In the genomic region with DNA sequence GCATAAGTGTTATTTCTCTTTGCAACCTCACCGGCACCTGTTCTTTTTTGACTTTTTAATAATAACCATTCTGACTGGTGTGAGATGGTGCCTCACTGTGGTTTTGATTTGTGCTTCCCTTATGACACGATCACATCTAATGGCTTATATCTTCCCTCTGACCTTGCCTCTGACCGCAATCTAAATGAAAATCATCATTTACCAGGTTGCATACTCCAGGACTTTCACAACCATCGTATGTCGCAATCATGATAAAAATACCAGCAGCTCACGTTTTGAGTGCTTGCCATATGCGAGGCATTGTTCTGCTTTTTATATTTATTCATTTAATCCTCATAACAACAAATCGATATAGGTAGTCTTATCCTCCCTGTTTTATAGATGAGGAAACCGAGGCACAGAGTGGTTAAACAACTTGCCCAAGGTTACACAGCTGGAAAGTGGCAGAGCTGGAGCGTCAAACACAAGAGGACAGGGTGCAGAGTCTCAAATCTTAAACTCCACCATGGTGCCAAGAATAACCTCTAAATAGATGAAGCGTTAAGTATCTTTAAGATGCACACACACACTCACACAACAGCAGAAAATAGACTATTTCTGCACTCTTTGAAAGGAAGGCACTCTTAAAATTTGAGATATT, we compare ENCODE assay signal across 29 cellular contexts.
A peak's percentile ranks its signal among the peaks of the same experiment; 100 is the strongest.
DNase-seq lines count a peak whose midpoint lies in the region; ATAC-seq and TF ChIP-seq lines count a peak whose summit lies in the region.
"Had no signal": no experiment of that assay in that cellular context is flagged by ENCODE, and none has a peak within 500 bp of the region (broad histone marks: within the 10 kb centered on the region; RNA-seq: fewer than 3 reads in every experiment).

No MANE protein-coding gene starts in this region.

- TF ChIP-seq CTCF in CD14-positive monocyte (IDR thresholded peaks at IDR 0.05) (no peak), upper lobe of right lung (IDR thresholded peaks at IDR 0.05) (no peak)
- no peak for TF ChIP-seq CTCF in activated CD8-positive, alpha-beta T cell treated with anti-CD3 and anti-CD28 coated beads for 36 hours (IDR thresholded peaks at IDR 0.05)

- H3K27ac Mint-ChIP-seq in CD14-positive monocyte: peak overlapping the region in 3 of 7 donors; percentile 19 to 44 (median 27)
- H3K27ac Mint-ChIP-seq in activated CD8-positive, alpha-beta T cell treated with anti-CD3 and anti-CD28 coated beads for 36 hours: no peak overlapping the region
- H3K27ac Mint-ChIP-seq: activated B cell treated with CpG ODN at 0.5 μM for 24 hours; activated CD4-positive, alpha-beta memory T cell treated with anti-CD3 and anti-CD28 coated beads, Interleukin-2, amount 10 ng/mL, durations not matched to agents 7 days and 5 days; activated naive CD4-positive, alpha-beta T cell treated with anti-CD3 and anti-CD28 coated beads, Interleukin-2, amount 10 ng/mL, durations not matched to agents 7 days and 5 days; CD4-positive, alpha-beta T cell had no signal

- no peaks in the 10 kb centered on the region for H3K36me3 Mint-ChIP-seq in CD14-positive monocyte
- peaks cover 58% of the 10 kb centered on the region for H3K36me3 Mint-ChIP-seq in activated CD8-positive, alpha-beta T cell treated with anti-CD3 and anti-CD28 coated beads for 36 hours (ENCODE audit: low read depth)

- H3K27me3 Mint-ChIP-seq in CD14-positive monocyte (ENCODE audit: low read depth in 3 of 3): peaks cover 0 to 2% (median 1%) of the 10 kb centered on the region in 3 donors
- no peaks in the 10 kb centered on the region for H3K27me3 Mint-ChIP-seq in activated CD8-positive, alpha-beta T cell treated with anti-CD3 and anti-CD28 coated beads for 36 hours
- H3K27me3 Mint-ChIP-seq: activated B cell treated with CpG ODN at 0.5 μM for 24 hours; activated CD4-positive, alpha-beta memory T cell treated with anti-CD3 and anti-CD28 coated beads, Interleukin-2, amount 10 ng/mL, durations not matched to agents 7 days and 5 days; activated naive CD4-positive, alpha-beta T cell treated with anti-CD3 and anti-CD28 coated beads, Interleukin-2, amount 10 ng/mL, durations not matched to agents 7 days and 5 days; CD4-positive, alpha-beta T cell had no signal

- ATAC-seq in left lobe of liver: peak; percentile 63
- ATAC-seq in activated CD8-positive, alpha-beta T cell treated with anti-CD3 and anti-CD28 coated beads for 36 hours: no peak
- ATAC-seq in HG03565 (IDR thresholded peaks at IDR 0.05; ENCODE audit: unreplicated experiment): no peak
- ATAC-seq in upper lobe of right lung: no peak
- ATAC-seq: activated T-cell treated with anti-CD3 and anti-CD28 coated beads, Interleukin-2, amount 50 U/mL, for 4 hours; GM12878; left colon had no signal

- H3K27ac ChIP-seq in upper lobe of right lung: no peak overlapping the region
- H3K27ac ChIP-seq: colonic mucosa, prostate gland, spleen, vagina had no signal

- POLR2A ChIA-PET in activated CD8-positive, alpha-beta T cell treated with anti-CD3 and anti-CD28 coated beads for 36 hours (lab: Charles Lee): no interaction called here

- H3K27me3 ChIP-seq in adipocyte (replicated peaks; ENCODE audit: control insufficient read depth, insufficient read depth, low read length) (peaks cover 3% of the 10 kb centered on the region), upper lobe of right lung (no peaks in the 10 kb centered on the region)
- H3K27me3 ChIP-seq: colonic mucosa, spleen, vagina had no signal

- H3K4me3 ChIP-seq in adipocyte (ENCODE audit: low read length) (no peak overlapping the region), upper lobe of right lung (no peak overlapping the region)
- H3K4me3 ChIP-seq: colonic mucosa, GM12878, prostate gland, spleen, vagina had no signal

- H3K4me1 Mint-ChIP-seq in CD14-positive monocyte: peaks cover 17% of the 10 kb centered on the region
- no peaks in the 10 kb centered on the region for H3K4me1 Mint-ChIP-seq in activated CD8-positive, alpha-beta T cell treated with anti-CD3 and anti-CD28 coated beads for 36 hours (ENCODE audit: low read depth)
- H3K4me1 Mint-ChIP-seq: activated B cell treated with CpG ODN at 0.5 μM for 24 hours; activated CD4-positive, alpha-beta memory T cell treated with anti-CD3 and anti-CD28 coated beads, Interleukin-2, amount 10 ng/mL, durations not matched to agents 7 days and 5 days; activated naive CD4-positive, alpha-beta T cell treated with anti-CD3 and anti-CD28 coated beads, Interleukin-2, amount 10 ng/mL, durations not matched to agents 7 days and 5 days had no signal

- intact Hi-C loops in CD14-positive monocyte (cut with micrococcal nuclease) (no loop called here), upper lobe of right lung (cut with DNase I) (no loop called here)
- intact Hi-C loops in activated CD8-positive, alpha-beta T cell treated with anti-CD3 and anti-CD28 coated beads for 36 hours (cut with micrococcal nuclease): no loop called here

- CTCF ChIA-PET in activated CD8-positive, alpha-beta T cell treated with anti-CD3 and anti-CD28 coated beads for 36 hours (lab: Charles Lee): no interaction called here

- DNase-seq in CD14-positive monocyte (ENCODE audit: low spot score) (peak; percentile 49), M059J (ENCODE audit: low read depth) (peak; percentile 3), adipocyte (ENCODE audit: low read depth) (peak; percentile 32), left lobe of liver (ENCODE audit: low spot score) (no peak), upper lobe of right lung (no peak), ureter (ENCODE audit: low spot score) (no peak)
- no peak for DNase-seq in activated CD8-positive, alpha-beta T cell treated with anti-CD3 and anti-CD28 coated beads for 36 hours
- DNase-seq: ACHN; activated B cell treated with CpG ODN at 0.5 μM for 24 hours; activated CD4-positive, alpha-beta memory T cell treated with anti-CD3 and anti-CD28 coated beads, Interleukin-2, amount 10 ng/mL, durations not matched to agents 7 days and 5 days; activated naive CD4-positive, alpha-beta T cell treated with anti-CD3 and anti-CD28 coated beads, Interleukin-2, amount 10 ng/mL, durations not matched to agents 7 days and 5 days; activated T-cell treated with anti-CD3 and anti-CD28 coated beads, Interleukin-2, amount 50 U/mL, for 4 hours; CD4-positive, alpha-beta T cell; colonic mucosa; DMS153; GF-D8; glutamatergic neuron; H7; left colon; NCI-H1092 treated with DMSO at 0.1 percent for 48 hours; NCI-H524 treated with DMSO at 0.1 percent for 48 hours; SHP77; spleen; stimulated activated CD8-positive, alpha-beta memory T cell treated with anti-CD3 and anti-CD28 coated beads, Interleukin-4, amount 100 ng/mL, for 48 hours; substantia nigra had no signal

- H3K9me3 ChIP-seq in adipocyte (ENCODE audit: control insufficient read depth, low read length) (no peaks in the 10 kb centered on the region), upper lobe of right lung (no peaks in the 10 kb centered on the region)
- H3K9me3 ChIP-seq: colonic mucosa, prostate gland, spleen, vagina had no signal

- no peak overlapping the region for H3K9ac ChIP-seq in adipocyte (ENCODE audit: low read length)

- no peaks in the 10 kb centered on the region for H3K36me3 ChIP-seq in adipocyte (ENCODE audit: control insufficient read depth, insufficient read depth, low read length, severe bottlenecking)
- peaks cover 75% of the 10 kb centered on the region for H3K36me3 ChIP-seq in upper lobe of right lung
- H3K36me3 ChIP-seq: prostate gland, vagina had no signal

- H3K9me3 Mint-ChIP-seq in CD14-positive monocyte: peaks cover 0 to 2% (median 0%) of the 10 kb centered on the region in 7 donors
- H3K9me3 Mint-ChIP-seq in activated CD8-positive, alpha-beta T cell treated with anti-CD3 and anti-CD28 coated beads for 36 hours: no peaks in the 10 kb centered on the region
- H3K9me3 Mint-ChIP-seq: activated B cell treated with CpG ODN at 0.5 μM for 24 hours; activated CD4-positive, alpha-beta memory T cell treated with anti-CD3 and anti-CD28 coated beads, Interleukin-2, amount 10 ng/mL, durations not matched to agents 7 days and 5 days; activated naive CD4-positive, alpha-beta T cell treated with anti-CD3 and anti-CD28 coated beads, Interleukin-2, amount 10 ng/mL, durations not matched to agents 7 days and 5 days; CD4-positive, alpha-beta T cell had no signal

- H3K4me1 ChIP-seq in adipocyte (ENCODE audit: control insufficient read depth, insufficient read depth, low read length) (no peaks in the 10 kb centered on the region), upper lobe of right lung (no peaks in the 10 kb centered on the region)
- H3K4me1 ChIP-seq: colonic mucosa, prostate gland, spleen, vagina had no signal

- peak overlapping the region in 1 of 2 donors; percentile 31 for H3K4me3 Mint-ChIP-seq in CD14-positive monocyte
- H3K4me3 Mint-ChIP-seq in activated CD8-positive, alpha-beta T cell treated with anti-CD3 and anti-CD28 coated beads for 36 hours: no peak overlapping the region
- H3K4me3 Mint-ChIP-seq: activated B cell treated with CpG ODN at 0.5 μM for 24 hours; activated CD4-positive, alpha-beta memory T cell treated with anti-CD3 and anti-CD28 coated beads, Interleukin-2, amount 10 ng/mL, durations not matched to agents 7 days and 5 days; activated naive CD4-positive, alpha-beta T cell treated with anti-CD3 and anti-CD28 coated beads, Interleukin-2, amount 10 ng/mL, durations not matched to agents 7 days and 5 days; activated T-cell treated with anti-CD3 and anti-CD28 coated beads, Interleukin-2, amount 50 U/mL, for 4 hours; CD4-positive, alpha-beta T cell had no signal

Comparison
In these comparisons a context has a peak if more than half of its experiments do, and no peak if none do; other contexts are left out.
1. DNase-seq: peak in CD14-positive monocyte (single experiment), M059J (single experiment) and adipocyte (single experiment); none in left lobe of liver (single experiment), activated CD8-positive, alpha-beta T cell treated with anti-CD3 and anti-CD28 coated beads for 36 hours (single experiment), upper lobe of right lung (single experiment) and ureter (single experiment).